3 cellular contexts compared by ENCODE assay signal in genomic region chr16:69360070-69360469, GRCh38. TPM values are rescaled to one million over a fixed set of nuclear protein-coding genes. Genes with fewer than 3 reads are reported as not detected.
"Had no signal": no experiment of that assay in that cellular context is flagged by ENCODE, and none has a peak within 500 bp of the region (broad histone marks: within the 10 kb centered on the region; RNA-seq: fewer than 3 reads in every experiment).

No MANE protein-coding gene starts in this region.

RNA-seq across cellular contexts. Expression of gene TMED6, which starts 8.5 kb away (rescaled TPM):
- total RNA-seq: M059J, Right ventricle myocardium superior, RPMI7951 had no signal
